1 cellular context compared by ENCODE assay signal in the genomic region with DNA sequence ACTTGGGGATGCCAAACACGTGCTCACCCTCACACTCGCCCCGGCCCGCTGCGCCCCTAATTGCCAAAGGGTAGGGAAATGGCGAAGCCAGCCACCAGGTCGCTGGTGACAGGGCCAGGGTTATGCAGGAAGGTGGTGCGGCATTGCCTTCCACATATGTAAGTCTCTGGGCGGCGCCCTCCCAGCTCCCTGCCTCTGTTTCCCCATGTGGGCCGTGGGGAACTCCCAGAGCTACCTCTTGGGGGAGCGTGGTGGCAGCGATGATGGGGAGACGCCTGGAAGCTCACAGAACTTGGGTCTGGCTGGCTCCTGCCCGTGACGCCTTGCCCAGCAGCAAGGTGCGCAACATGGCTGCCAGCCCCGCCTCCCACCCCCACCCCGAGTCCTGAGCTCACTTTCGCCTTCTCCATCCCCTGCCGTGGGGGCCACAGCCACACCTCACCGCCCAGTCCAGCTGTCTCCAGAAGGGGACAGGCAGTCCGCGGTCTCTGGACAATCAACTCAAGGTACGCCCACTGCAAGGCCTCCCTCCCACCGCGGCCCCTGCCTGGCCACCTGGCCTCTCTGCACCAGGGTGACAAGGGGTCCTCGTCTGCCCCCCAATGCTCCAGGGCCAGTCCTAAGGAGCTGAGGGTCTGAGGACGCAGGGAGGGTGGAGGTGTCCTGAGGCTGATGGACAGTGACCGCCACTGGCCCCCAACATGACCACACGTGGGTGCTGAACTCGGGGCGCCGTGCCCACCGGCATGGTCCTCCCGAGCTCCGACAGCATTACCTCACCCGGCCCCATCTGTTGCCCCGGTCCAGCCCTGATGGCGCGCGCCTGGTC.
A peak's percentile ranks its signal among the peaks of the same experiment; 100 is the strongest.
TF ChIP-seq lines count a peak whose summit lies in the region.

No MANE protein-coding gene starts in this region.

TF ChIP-seq in K562, 482 proteins besides CTCF, POLR2A, EP300 and RAD21:
- TF ChIP-seq, protein P1, sequence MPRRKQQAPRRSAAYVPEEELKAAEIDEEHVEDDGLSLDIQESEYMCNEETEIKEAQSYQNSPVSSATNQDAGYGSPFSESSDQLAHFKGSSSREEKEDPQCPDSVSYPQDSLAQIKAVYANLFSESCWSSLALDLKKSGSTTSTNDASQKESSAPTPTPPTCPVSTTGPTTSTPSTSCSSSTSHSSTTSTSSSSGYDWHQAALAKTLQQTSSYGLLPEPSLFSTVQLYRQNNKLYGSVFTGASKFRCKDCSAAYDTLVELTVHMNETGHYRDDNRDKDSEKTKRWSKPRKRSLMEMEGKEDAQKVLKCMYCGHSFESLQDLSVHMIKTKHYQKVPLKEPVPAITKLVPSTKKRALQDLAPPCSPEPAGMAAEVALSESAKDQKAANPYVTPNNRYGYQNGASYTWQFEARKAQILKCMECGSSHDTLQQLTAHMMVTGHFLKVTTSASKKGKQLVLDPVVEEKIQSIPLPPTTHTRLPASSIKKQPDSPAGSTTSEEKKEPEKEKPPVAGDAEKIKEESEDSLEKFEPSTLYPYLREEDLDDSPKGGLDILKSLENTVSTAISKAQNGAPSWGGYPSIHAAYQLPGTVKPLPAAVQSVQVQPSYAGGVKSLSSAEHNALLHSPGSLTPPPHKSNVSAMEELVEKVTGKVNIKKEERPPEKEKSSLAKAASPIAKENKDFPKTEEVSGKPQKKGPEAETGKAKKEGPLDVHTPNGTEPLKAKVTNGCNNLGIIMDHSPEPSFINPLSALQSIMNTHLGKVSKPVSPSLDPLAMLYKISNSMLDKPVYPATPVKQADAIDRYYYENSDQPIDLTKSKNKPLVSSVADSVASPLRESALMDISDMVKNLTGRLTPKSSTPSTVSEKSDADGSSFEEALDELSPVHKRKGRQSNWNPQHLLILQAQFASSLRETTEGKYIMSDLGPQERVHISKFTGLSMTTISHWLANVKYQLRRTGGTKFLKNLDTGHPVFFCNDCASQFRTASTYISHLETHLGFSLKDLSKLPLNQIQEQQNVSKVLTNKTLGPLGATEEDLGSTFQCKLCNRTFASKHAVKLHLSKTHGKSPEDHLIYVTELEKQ (CRISPR knock-in tag; IDR thresholded peaks at IDR 0.05): no peak
- TF ChIP-seq ZNF232 (CRISPR knock-in tag; IDR thresholded peaks at IDR 0.05) (no peak), FIP1L1 (IDR thresholded peaks at IDR 0.05; ENCODE audit: low read depth, low read length, poor library complexity, severe bottlenecking) (peak; percentile 58), RBM22 (IDR thresholded peaks at IDR 0.05; ENCODE audit: low read depth, low read length, poor library complexity, severe bottlenecking) (peak; percentile 11), SUPT5H (IDR thresholded peaks at IDR 0.05) (peak; percentile 39; the same call in 1 of the 2 replicates), ZNF197 (CRISPR knock-in tag; IDR thresholded peaks at IDR 0.05; ENCODE audit: low read depth) (no peak), HNRNPUL1 (IDR thresholded peaks at IDR 0.05; ENCODE audit: low read length) (no peak), KLF10 (CRISPR knock-in tag; IDR thresholded peaks at IDR 0.05) (no peak), POLR2G (IDR thresholded peaks at IDR 0.05; ENCODE audit: low read depth, low read length) (peak; percentile 52), HNRNPH1 (optimal IDR thresholded peaks at IDR 0.05; ENCODE audit: low read depth, low read length) (no peak), YY1 (IDR thresholded peaks at IDR 0.05; ENCODE audit: borderline replicate concordance in 1 of 3, control insufficient read depth in 1 of 3, extremely low read depth in 1 of 3, insufficient read depth in 3 of 3, insufficient read length in 1 of 3, insufficient replicate concordance in 2 of 3, low read depth in 1 of 3, low read length in 2 of 3) (peak in 1 of 3 experiments; percentile 24), MCM5 (IDR thresholded peaks at IDR 0.05; ENCODE audit: low read depth) (no peak), RBFOX2 (IDR thresholded peaks at IDR 0.05; ENCODE audit: low read depth, low read length) (peak; percentile 35; the same call in 1 of the 2 replicates), ZFP30 (CRISPR knock-in tag; IDR thresholded peaks at IDR 0.05; ENCODE audit: borderline replicate concordance) (no peak)
- TF ChIP-seq, protein P2, sequence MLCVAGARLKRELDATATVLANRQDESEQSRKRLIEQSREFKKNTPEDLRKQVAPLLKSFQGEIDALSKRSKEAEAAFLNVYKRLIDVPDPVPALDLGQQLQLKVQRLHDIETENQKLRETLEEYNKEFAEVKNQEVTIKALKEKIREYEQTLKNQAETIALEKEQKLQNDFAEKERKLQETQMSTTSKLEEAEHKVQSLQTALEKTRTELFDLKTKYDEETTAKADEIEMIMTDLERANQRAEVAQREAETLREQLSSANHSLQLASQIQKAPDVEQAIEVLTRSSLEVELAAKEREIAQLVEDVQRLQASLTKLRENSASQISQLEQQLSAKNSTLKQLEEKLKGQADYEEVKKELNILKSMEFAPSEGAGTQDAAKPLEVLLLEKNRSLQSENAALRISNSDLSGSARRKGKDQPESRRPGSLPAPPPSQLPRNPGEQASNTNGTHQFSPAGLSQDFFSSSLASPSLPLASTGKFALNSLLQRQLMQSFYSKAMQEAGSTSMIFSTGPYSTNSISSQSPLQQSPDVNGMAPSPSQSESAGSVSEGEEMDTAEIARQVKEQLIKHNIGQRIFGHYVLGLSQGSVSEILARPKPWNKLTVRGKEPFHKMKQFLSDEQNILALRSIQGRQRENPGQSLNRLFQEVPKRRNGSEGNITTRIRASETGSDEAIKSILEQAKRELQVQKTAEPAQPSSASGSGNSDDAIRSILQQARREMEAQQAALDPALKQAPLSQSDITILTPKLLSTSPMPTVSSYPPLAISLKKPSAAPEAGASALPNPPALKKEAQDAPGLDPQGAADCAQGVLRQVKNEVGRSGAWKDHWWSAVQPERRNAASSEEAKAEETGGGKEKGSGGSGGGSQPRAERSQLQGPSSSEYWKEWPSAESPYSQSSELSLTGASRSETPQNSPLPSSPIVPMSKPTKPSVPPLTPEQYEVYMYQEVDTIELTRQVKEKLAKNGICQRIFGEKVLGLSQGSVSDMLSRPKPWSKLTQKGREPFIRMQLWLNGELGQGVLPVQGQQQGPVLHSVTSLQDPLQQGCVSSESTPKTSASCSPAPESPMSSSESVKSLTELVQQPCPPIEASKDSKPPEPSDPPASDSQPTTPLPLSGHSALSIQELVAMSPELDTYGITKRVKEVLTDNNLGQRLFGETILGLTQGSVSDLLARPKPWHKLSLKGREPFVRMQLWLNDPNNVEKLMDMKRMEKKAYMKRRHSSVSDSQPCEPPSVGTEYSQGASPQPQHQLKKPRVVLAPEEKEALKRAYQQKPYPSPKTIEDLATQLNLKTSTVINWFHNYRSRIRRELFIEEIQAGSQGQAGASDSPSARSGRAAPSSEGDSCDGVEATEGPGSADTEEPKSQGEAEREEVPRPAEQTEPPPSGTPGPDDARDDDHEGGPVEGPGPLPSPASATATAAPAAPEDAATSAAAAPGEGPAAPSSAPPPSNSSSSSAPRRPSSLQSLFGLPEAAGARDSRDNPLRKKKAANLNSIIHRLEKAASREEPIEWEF (CRISPR knock-in tag; IDR thresholded peaks at IDR 0.05): no peak
- TF ChIP-seq, protein P3, sequence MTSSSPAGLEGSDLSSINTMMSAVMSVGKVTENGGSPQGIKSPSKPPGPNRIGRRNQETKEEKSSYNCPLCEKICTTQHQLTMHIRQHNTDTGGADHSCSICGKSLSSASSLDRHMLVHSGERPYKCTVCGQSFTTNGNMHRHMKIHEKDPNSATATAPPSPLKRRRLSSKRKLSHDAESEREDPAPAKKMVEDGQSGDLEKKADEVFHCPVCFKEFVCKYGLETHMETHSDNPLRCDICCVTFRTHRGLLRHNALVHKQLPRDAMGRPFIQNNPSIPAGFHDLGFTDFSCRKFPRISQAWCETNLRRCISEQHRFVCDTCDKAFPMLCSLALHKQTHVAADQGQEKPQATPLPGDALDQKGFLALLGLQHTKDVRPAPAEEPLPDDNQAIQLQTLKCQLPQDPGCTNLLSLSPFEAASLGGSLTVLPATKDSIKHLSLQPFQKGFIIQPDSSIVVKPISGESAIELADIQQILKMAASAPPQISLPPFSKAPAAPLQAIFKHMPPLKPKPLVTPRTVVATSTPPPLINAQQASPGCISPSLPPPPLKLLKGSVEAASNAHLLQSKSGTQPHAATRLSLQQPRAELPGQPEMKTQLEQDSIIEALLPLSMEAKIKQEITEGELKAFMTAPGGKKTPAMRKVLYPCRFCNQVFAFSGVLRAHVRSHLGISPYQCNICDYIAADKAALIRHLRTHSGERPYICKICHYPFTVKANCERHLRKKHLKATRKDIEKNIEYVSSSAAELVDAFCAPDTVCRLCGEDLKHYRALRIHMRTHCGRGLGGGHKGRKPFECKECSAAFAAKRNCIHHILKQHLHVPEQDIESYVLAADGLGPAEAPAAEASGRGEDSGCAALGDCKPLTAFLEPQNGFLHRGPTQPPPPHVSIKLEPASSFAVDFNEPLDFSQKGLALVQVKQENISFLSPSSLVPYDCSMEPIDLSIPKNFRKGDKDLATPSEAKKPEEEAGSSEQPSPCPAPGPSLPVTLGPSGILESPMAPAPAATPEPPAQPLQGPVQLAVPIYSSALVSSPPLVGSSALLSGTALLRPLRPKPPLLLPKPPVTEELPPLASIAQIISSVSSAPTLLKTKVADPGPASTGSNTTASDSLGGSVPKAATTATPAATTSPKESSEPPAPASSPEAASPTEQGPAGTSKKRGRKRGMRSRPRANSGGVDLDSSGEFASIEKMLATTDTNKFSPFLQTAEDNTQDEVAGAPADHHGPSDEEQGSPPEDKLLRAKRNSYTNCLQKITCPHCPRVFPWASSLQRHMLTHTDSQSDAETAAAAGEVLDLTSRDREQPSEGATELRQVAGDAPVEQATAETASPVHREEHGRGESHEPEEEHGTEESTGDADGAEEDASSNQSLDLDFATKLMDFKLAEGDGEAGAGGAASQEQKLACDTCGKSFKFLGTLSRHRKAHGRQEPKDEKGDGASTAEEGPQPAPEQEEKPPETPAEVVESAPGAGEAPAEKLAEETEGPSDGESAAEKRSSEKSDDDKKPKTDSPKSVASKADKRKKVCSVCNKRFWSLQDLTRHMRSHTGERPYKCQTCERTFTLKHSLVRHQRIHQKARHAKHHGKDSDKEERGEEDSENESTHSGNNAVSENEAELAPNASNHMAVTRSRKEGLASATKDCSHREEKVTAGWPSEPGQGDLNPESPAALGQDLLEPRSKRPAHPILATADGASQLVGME (CRISPR knock-in tag; IDR thresholded peaks at IDR 0.05): no peak
- TF ChIP-seq, protein P4, sequence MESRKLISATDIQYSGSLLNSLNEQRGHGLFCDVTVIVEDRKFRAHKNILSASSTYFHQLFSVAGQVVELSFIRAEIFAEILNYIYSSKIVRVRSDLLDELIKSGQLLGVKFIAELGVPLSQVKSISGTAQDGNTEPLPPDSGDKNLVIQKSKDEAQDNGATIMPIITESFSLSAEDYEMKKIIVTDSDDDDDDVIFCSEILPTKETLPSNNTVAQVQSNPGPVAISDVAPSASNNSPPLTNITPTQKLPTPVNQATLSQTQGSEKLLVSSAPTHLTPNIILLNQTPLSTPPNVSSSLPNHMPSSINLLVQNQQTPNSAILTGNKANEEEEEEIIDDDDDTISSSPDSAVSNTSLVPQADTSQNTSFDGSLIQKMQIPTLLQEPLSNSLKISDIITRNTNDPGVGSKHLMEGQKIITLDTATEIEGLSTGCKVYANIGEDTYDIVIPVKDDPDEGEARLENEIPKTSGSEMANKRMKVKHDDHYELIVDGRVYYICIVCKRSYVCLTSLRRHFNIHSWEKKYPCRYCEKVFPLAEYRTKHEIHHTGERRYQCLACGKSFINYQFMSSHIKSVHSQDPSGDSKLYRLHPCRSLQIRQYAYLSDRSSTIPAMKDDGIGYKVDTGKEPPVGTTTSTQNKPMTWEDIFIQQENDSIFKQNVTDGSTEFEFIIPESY (CRISPR knock-in tag; IDR thresholded peaks at IDR 0.05): peak; percentile 64; the same call in 1 of the 2 replicates
